ENCODE assay signal across 1 cellular context in the genomic region with DNA sequence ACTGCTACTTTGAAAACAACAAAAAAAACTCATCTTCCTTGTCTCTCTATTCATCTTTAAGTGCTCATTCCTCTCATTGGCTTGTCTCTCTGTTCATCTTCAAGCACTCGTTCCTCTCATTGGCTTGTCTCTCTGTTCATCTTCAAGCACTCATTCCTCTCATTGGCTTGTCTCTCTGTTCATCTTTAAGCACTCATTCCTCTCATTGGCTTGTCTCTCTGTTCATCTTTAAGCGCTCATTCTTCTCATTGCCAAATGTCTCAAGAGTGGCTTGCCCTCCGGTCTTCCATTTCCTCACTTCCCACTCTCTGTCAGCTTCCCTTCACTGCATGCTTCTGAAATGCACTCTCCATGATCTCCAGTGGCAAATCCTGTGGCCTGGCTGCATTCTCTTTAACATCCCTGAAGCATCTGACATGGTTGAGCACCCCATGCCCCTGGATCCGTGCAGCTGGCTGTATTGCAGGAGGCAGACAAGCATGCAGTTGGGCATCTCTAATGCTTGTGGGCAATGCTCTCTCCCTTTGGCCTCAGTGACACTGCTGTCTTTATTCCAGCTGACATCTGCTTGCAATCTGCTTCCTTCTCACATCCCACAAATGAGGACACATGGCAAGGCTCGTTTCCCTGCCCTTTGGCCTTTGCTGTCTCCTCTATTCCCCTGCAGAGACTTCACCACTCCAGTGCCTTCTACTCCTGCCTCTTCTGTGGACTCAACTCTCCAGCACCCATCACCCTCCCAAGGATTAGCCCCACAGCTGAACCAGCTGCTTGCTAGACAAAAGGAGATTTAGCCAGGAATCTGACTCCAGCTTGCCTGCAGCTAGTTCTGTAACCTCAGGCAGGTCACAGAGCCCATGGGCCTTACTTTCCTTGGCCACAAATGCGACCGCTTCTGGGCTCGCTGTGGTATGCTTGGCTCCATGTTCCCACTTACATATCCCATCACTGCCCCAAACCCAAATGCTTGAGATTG.
TF ChIP-seq lines count a peak whose summit lies in the region.

No MANE protein-coding gene starts in this region.

TF ChIP-seq in K562, 482 proteins besides CTCF, POLR2A, EP300 and RAD21 (continued from another document):
- TF ChIP-seq, protein P1, sequence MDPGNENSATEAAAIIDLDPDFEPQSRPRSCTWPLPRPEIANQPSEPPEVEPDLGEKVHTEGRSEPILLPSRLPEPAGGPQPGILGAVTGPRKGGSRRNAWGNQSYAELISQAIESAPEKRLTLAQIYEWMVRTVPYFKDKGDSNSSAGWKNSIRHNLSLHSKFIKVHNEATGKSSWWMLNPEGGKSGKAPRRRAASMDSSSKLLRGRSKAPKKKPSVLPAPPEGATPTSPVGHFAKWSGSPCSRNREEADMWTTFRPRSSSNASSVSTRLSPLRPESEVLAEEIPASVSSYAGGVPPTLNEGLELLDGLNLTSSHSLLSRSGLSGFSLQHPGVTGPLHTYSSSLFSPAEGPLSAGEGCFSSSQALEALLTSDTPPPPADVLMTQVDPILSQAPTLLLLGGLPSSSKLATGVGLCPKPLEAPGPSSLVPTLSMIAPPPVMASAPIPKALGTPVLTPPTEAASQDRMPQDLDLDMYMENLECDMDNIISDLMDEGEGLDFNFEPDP (CRISPR knock-in tag; IDR thresholded peaks at IDR 0.05) = no peak
- TF ChIP-seq ASH1L (IDR thresholded peaks at IDR 0.05; ENCODE audit: borderline replicate concordance, low read depth, partially characterized antibody) (peak; percentile 22), L3MBTL2 (IDR thresholded peaks at IDR 0.05) (no peak), ZNF444 (CRISPR knock-in tag; IDR thresholded peaks at IDR 0.05) (no peak), XRCC5 (IDR thresholded peaks at IDR 0.05; ENCODE audit: low read depth, low read length) (no peak), ZNF431 (CRISPR knock-in tag; IDR thresholded peaks at IDR 0.05) (no peak), ZNF316 (IDR thresholded peaks at IDR 0.05) (no peak), FOSL1 (tag; conservative IDR thresholded peaks at IDR 0.05) (no peak), ZNF696 (CRISPR knock-in tag; conservative IDR thresholded peaks at IDR 0.05) (no peak), HMG20B (CRISPR knock-in tag; IDR thresholded peaks at IDR 0.05) (no peak), ZKSCAN3 (CRISPR knock-in tag; IDR thresholded peaks at IDR 0.05) (no peak), FOS (IDR thresholded peaks at IDR 0.05; ENCODE audit: extremely low read depth, insufficient read length) (peak; percentile 70), SREBF2 (CRISPR knock-in tag; IDR thresholded peaks at IDR 0.05) (no peak), NFYB (IDR thresholded peaks at IDR 0.05; ENCODE audit: extremely low read depth, insufficient read length) (peak; percentile 43), IFI16 (CRISPR knock-in tag; IDR thresholded peaks at IDR 0.05) (no peak), NFE2L1 (tag; IDR thresholded peaks at IDR 0.05; ENCODE audit: borderline replicate concordance, low read depth) (no peak), ZNF561 (CRISPR knock-in tag; conservative IDR thresholded peaks at IDR 0.05) (no peak), MBD2 (IDR thresholded peaks at IDR 0.05; ENCODE audit: borderline replicate concordance, low read depth) (no peak), CHD2 (IDR thresholded peaks at IDR 0.05; ENCODE audit: low read depth, low read length) (no peak), FOXP1 (CRISPR knock-in tag; IDR thresholded peaks at IDR 0.05) (no peak), SRSF9 (IDR thresholded peaks at IDR 0.05; ENCODE audit: borderline replicate concordance, low read depth, low read length) (no peak), NR4A1 (CRISPR knock-in tag; IDR thresholded peaks at IDR 0.05) (no peak), NR4A1 (tag; IDR thresholded peaks at IDR 0.05) (no peak), ZNF445 (CRISPR knock-in tag; IDR thresholded peaks at IDR 0.05; ENCODE audit: low read depth) (no peak), PTBP1 (IDR thresholded peaks at IDR 0.05; ENCODE audit: low read depth, low read length) (no peak), DNMT1 (IDR thresholded peaks at IDR 0.05) (no peak), RBBP5 (IDR thresholded peaks at IDR 0.05; ENCODE audit: borderline replicate concordance, insufficient read depth, low read length, poor library complexity, severe bottlenecking) (no peak), RBM34 (IDR thresholded peaks at IDR 0.05; ENCODE audit: borderline replicate concordance, insufficient read depth, low read length) (no peak), MED1 (CRISPR knock-in tag; IDR thresholded peaks at IDR 0.05; ENCODE audit: borderline replicate concordance) (no peak), PYGO2 (tag; IDR thresholded peaks at IDR 0.05) (no peak)
- TF ChIP-seq, protein P2, sequence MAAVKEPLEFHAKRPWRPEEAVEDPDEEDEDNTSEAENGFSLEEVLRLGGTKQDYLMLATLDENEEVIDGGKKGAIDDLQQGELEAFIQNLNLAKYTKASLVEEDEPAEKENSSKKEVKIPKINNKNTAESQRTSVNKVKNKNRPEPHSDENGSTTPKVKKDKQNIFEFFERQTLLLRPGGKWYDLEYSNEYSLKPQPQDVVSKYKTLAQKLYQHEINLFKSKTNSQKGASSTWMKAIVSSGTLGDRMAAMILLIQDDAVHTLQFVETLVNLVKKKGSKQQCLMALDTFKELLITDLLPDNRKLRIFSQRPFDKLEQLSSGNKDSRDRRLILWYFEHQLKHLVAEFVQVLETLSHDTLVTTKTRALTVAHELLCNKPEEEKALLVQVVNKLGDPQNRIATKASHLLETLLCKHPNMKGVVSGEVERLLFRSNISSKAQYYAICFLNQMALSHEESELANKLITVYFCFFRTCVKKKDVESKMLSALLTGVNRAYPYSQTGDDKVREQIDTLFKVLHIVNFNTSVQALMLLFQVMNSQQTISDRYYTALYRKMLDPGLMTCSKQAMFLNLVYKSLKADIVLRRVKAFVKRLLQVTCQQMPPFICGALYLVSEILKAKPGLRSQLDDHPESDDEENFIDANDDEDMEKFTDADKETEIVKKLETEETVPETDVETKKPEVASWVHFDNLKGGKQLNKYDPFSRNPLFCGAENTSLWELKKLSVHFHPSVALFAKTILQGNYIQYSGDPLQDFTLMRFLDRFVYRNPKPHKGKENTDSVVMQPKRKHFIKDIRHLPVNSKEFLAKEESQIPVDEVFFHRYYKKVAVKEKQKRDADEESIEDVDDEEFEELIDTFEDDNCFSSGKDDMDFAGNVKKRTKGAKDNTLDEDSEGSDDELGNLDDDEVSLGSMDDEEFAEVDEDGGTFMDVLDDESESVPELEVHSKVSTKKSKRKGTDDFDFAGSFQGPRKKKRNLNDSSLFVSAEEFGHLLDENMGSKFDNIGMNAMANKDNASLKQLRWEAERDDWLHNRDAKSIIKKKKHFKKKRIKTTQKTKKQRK (IDR thresholded peaks at IDR 0.05; ENCODE audit: borderline replicate concordance, low read depth, low read length) = peak; percentile 45; the same call in 1 of the 2 replicates
- TF ChIP-seq, protein P3, sequence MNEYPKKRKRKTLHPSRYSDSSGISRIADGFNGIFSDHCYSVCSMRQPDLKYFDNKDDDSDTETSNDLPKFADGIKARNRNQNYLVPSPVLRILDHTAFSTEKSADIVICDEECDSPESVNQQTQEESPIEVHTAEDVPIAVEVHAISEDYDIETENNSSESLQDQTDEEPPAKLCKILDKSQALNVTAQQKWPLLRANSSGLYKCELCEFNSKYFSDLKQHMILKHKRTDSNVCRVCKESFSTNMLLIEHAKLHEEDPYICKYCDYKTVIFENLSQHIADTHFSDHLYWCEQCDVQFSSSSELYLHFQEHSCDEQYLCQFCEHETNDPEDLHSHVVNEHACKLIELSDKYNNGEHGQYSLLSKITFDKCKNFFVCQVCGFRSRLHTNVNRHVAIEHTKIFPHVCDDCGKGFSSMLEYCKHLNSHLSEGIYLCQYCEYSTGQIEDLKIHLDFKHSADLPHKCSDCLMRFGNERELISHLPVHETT (CRISPR knock-in tag; conservative IDR thresholded peaks at IDR 0.05 in 1 of 2, IDR thresholded peaks at IDR 0.05 in 1 of 2) = no peak
- TF ChIP-seq, protein P4, sequence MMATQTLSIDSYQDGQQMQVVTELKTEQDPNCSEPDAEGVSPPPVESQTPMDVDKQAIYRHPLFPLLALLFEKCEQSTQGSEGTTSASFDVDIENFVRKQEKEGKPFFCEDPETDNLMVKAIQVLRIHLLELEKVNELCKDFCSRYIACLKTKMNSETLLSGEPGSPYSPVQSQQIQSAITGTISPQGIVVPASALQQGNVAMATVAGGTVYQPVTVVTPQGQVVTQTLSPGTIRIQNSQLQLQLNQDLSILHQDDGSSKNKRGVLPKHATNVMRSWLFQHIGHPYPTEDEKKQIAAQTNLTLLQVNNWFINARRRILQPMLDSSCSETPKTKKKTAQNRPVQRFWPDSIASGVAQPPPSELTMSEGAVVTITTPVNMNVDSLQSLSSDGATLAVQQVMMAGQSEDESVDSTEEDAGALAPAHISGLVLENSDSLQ (IDR thresholded peaks at IDR 0.05) = peak; percentile 93
- TF ChIP-seq, protein P5, sequence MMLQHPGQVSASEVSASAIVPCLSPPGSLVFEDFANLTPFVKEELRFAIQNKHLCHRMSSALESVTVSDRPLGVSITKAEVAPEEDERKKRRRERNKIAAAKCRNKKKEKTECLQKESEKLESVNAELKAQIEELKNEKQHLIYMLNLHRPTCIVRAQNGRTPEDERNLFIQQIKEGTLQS (IDR thresholded peaks at IDR 0.05) = no peak
- TF ChIP-seq, protein P5 (CRISPR knock-in tag; conservative IDR thresholded peaks at IDR 0.05) = no peak
- TF ChIP-seq, protein P6, sequence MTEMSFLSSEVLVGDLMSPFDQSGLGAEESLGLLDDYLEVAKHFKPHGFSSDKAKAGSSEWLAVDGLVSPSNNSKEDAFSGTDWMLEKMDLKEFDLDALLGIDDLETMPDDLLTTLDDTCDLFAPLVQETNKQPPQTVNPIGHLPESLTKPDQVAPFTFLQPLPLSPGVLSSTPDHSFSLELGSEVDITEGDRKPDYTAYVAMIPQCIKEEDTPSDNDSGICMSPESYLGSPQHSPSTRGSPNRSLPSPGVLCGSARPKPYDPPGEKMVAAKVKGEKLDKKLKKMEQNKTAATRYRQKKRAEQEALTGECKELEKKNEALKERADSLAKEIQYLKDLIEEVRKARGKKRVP (CRISPR knock-in tag; IDR thresholded peaks at IDR 0.05) = no peak
- TF ChIP-seq, protein P7, sequence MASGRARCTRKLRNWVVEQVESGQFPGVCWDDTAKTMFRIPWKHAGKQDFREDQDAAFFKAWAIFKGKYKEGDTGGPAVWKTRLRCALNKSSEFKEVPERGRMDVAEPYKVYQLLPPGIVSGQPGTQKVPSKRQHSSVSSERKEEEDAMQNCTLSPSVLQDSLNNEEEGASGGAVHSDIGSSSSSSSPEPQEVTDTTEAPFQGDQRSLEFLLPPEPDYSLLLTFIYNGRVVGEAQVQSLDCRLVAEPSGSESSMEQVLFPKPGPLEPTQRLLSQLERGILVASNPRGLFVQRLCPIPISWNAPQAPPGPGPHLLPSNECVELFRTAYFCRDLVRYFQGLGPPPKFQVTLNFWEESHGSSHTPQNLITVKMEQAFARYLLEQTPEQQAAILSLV (tag; IDR thresholded peaks at IDR 0.05) = no peak
- TF ChIP-seq, protein P8, sequence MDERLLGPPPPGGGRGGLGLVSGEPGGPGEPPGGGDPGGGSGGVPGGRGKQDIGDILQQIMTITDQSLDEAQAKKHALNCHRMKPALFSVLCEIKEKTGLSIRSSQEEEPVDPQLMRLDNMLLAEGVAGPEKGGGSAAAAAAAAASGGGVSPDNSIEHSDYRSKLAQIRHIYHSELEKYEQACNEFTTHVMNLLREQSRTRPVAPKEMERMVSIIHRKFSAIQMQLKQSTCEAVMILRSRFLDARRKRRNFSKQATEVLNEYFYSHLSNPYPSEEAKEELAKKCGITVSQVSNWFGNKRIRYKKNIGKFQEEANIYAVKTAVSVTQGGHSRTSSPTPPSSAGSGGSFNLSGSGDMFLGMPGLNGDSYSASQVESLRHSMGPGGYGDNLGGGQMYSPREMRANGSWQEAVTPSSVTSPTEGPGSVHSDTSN (CRISPR knock-in tag; IDR thresholded peaks at IDR 0.05; ENCODE audit: low read depth) = no peak
- TF ChIP-seq, protein P8 (tag; conservative IDR thresholded peaks at IDR 0.05; ENCODE audit: low read depth) = peak; percentile 37; the same call in 1 of the 2 replicates
- TF ChIP-seq, protein P9, sequence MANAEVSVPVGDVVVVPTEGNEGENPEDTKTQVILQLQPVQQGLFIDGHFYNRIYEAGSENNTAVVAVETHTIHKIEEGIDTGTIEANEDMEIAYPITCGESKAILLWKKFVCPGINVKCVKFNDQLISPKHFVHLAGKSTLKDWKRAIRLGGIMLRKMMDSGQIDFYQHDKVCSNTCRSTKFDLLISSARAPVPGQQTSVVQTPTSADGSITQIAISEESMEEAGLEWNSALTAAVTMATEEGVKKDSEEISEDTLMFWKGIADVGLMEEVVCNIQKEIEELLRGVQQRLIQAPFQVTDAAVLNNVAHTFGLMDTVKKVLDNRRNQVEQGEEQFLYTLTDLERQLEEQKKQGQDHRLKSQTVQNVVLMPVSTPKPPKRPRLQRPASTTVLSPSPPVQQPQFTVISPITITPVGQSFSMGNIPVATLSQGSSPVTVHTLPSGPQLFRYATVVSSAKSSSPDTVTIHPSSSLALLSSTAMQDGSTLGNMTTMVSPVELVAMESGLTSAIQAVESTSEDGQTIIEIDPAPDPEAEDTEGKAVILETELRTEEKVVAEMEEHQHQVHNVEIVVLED (CRISPR knock-in tag; IDR thresholded peaks at IDR 0.05) = no peak
- TF ChIP-seq, protein P10, sequence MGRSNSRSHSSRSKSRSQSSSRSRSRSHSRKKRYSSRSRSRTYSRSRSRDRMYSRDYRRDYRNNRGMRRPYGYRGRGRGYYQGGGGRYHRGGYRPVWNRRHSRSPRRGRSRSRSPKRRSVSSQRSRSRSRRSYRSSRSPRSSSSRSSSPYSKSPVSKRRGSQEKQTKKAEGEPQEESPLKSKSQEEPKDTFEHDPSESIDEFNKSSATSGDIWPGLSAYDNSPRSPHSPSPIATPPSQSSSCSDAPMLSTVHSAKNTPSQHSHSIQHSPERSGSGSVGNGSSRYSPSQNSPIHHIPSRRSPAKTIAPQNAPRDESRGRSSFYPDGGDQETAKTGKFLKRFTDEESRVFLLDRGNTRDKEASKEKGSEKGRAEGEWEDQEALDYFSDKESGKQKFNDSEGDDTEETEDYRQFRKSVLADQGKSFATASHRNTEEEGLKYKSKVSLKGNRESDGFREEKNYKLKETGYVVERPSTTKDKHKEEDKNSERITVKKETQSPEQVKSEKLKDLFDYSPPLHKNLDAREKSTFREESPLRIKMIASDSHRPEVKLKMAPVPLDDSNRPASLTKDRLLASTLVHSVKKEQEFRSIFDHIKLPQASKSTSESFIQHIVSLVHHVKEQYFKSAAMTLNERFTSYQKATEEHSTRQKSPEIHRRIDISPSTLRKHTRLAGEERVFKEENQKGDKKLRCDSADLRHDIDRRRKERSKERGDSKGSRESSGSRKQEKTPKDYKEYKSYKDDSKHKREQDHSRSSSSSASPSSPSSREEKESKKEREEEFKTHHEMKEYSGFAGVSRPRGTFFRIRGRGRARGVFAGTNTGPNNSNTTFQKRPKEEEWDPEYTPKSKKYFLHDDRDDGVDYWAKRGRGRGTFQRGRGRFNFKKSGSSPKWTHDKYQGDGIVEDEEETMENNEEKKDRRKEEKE (IDR thresholded peaks at IDR 0.05; ENCODE audit: borderline replicate concordance in 1 of 2, control insufficient read depth in 1 of 2, low read depth in 2 of 2, low read length in 1 of 2) = no peak
